18 cellular contexts compared by ENCODE assay signal in the genomic region with DNA sequence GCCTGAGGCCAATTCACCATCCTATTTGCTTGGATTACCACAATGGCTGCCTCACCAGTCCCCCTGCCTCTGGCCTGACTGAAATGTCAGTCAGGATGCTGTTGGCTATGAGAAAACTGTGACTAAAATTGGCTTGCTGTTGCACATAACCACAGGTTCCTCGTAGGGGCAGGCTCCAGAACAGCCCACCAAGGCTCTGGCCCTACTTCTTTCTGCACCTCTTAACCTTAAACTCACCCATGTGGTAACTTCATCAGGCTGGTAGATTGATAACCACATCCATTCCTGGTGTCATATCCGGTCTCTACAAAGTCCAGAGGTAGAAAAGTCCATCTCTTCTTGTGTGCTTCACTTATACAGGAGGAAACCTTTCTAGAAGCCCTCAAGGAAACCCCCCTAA.
DNase-seq lines count a peak whose midpoint lies in the region; ATAC-seq lines count a peak whose summit lies in the region.
"Had no signal": no experiment of that assay in that cellular context is flagged by ENCODE, and none has a peak within 500 bp of the region (broad histone marks: within the 10 kb centered on the region; RNA-seq: fewer than 3 reads in every experiment).

No MANE protein-coding gene starts in this region.

- H3K36me3 ChIP-seq in BLaER1 treated with 17β-estradiol and CSF1 and Interleukin-3, amounts not matched to agents 10 nM and 100 nM, result no peaks in the 10 kb centered on the region
- no peaks in the 10 kb centered on the region for H3K36me3 ChIP-seq in aorta (ENCODE audit: control insufficient read depth in 1 of 2, insufficient read depth in 2 of 2, low read length in 1 of 2)

- peak overlapping the region in 8 of 11 experiments; percentile 10 to 49 (median 38); a peak in 11 of 22 replicates for H3K4me2 ChIP-seq in BLaER1 treated with 17β-estradiol and CSF1 and Interleukin-3, amounts not matched to agents 10 nM and 100 nM

- H3K27ac ChIP-seq in BLaER1 treated with 17β-estradiol and CSF1 and Interleukin-3, amounts not matched to agents 10 nM and 100 nM, result no peak overlapping the region
- no peak overlapping the region for H3K27ac ChIP-seq in aorta (ENCODE audit: low read depth in 1 of 2, low read length in 2 of 2)
- H3K27ac ChIP-seq: GM23248, HL-60 had no signal

- H3K9ac ChIP-seq in BLaER1 treated with 17β-estradiol and CSF1 and Interleukin-3, amounts not matched to agents 10 nM and 100 nM, result no peak overlapping the region
- H3K9ac ChIP-seq: GM23248 had no signal

- intact Hi-C loops in aorta (cut with DNase I), result loop anchor here (10.0 kb wide), 1 partner anchor 211 kb away; no protein-coding TSS in a partner anchor

- peaks cover 0 to 12% (median 9%) of the 10 kb centered on the region in 10 experiments; a peak in 12 of 20 replicates for H3K4me1 ChIP-seq in BLaER1 treated with 17β-estradiol and CSF1 and Interleukin-3, amounts not matched to agents 10 nM and 100 nM
- peaks cover 4 to 5% of the 10 kb centered on the region in 2 donors for H3K4me1 ChIP-seq in aorta (ENCODE audit: control insufficient read depth in 1 of 2, insufficient read depth in 2 of 2, low read length in 2 of 2)

- H3K4me1 Mint-ChIP-seq in T-helper 17 cell (peaks cover 12% of the 10 kb centered on the region), immature natural killer cell (peaks cover 0 to 7% of the 10 kb centered on the region in 2 donors)
- peaks cover 6% of the 10 kb centered on the region for H3K4me1 Mint-ChIP-seq in stimulated activated effector memory CD8-positive, alpha-beta T cell treated with anti-CD3 and anti-CD28 coated beads, Interleukin-12 subunit alpha, Interleukin-12 subunit beta, amount 100 ng/mL, for 72 hours
- H3K4me1 Mint-ChIP-seq: B cell had no signal

- H3K27me3 ChIP-seq in BLaER1 treated with 17β-estradiol and CSF1 and Interleukin-3, amounts not matched to agents 10 nM and 100 nM, result no peaks in the 10 kb centered on the region
- H3K27me3 ChIP-seq in aorta (ENCODE audit: control insufficient read depth in 1 of 2, insufficient read depth in 2 of 2, low read length in 1 of 2), result no peaks in the 10 kb centered on the region

- H3K9me3 ChIP-seq in BLaER1 treated with 17β-estradiol and CSF1 and Interleukin-3, amounts not matched to agents 10 nM and 100 nM (replicated peaks in 1 of 11), result peaks cover 0 to 4% (median 0%) of the 10 kb centered on the region in 11 experiments; a peak in 1 of 22 replicates
- no peaks in the 10 kb centered on the region for H3K9me3 ChIP-seq in T-helper 17 cell (ENCODE audit: control insufficient read depth, low read length, poor library complexity, severe bottlenecking)
- no peaks in the 10 kb centered on the region for H3K9me3 ChIP-seq in aorta (ENCODE audit: control insufficient read depth, low read length)

- DNase-seq in T-helper 17 cell, result no peak
- peak in 1 of 3 donors; percentile 32 for DNase-seq in immature natural killer cell
- no peak for DNase-seq in stimulated activated effector memory CD8-positive, alpha-beta T cell treated with anti-CD3 and anti-CD28 coated beads, Interleukin-12 subunit alpha, Interleukin-12 subunit beta, amount 100 ng/mL, for 72 hours (ENCODE audit: low spot score in 2 of 2)
- no peak for DNase-seq in G401 (ENCODE audit: low spot score)
- no peak for DNase-seq in aorta
- DNase-seq: CD8-positive, alpha-beta T cell; COR-L47; DMS153; DMS79 treated with DMSO at 0.1 percent for 48 hours; EL; GDM1; GM23248; H7 had no signal

- WGBS in aorta, 2 donors, result 67 to 93% methylated on average over 2 of the region's 2 CpGs

- H3K9me3 Mint-ChIP-seq in immature natural killer cell, result no peaks in the 10 kb centered on the region
- no peaks in the 10 kb centered on the region for H3K9me3 Mint-ChIP-seq in stimulated activated effector memory CD8-positive, alpha-beta T cell treated with anti-CD3 and anti-CD28 coated beads, Interleukin-12 subunit alpha, Interleukin-12 subunit beta, amount 100 ng/mL, for 72 hours
- H3K9me3 Mint-ChIP-seq: CD8-positive, alpha-beta T cell had no signal

- in situ Hi-C loops in G401 (cut with HindIII; ENCODE audit: low sequenced_read_pairs), result no loop called here

- H4K20me1 ChIP-seq in BLaER1 treated with 17β-estradiol and CSF1 and Interleukin-3, amounts not matched to agents 10 nM and 100 nM, result no peaks in the 10 kb centered on the region

- H3K4me3 ChIP-seq in BLaER1 treated with 17β-estradiol and CSF1 and Interleukin-3, amounts not matched to agents 10 nM and 100 nM, result no peak overlapping the region
- no peak overlapping the region for H3K4me3 ChIP-seq in aorta (ENCODE audit: low read length in 2 of 2)
- H3K4me3 ChIP-seq: GM23248 had no signal

- no peak for ATAC-seq in T-helper 17 cell
- peak; percentile 39 for ATAC-seq in stimulated activated effector memory CD8-positive, alpha-beta T cell treated with anti-CD3 and anti-CD28 coated beads, Interleukin-12 subunit alpha, Interleukin-12 subunit beta, amount 100 ng/mL, for 72 hours
- ATAC-seq in GM21737 (IDR thresholded peaks at IDR 0.05; ENCODE audit: unreplicated experiment), result no peak
- ATAC-seq in aorta (ENCODE audit: low FRiP score), result no peak
- ATAC-seq: CD8-positive, alpha-beta T cell had no signal

- H3K27ac Mint-ChIP-seq in T-helper 17 cell (peak overlapping the region; percentile 5), immature natural killer cell (peak overlapping the region in 4 of 6 donors; percentile 30 to 72 (median 50))
- no peak overlapping the region for H3K27ac Mint-ChIP-seq in stimulated activated effector memory CD8-positive, alpha-beta T cell treated with anti-CD3 and anti-CD28 coated beads, Interleukin-12 subunit alpha, Interleukin-12 subunit beta, amount 100 ng/mL, for 72 hours
- H3K27ac Mint-ChIP-seq: B cell; CD8-positive, alpha-beta T cell had no signal

- H3K36me3 Mint-ChIP-seq in T-helper 17 cell (ENCODE audit: low read depth) (no peaks in the 10 kb centered on the region), immature natural killer cell (no peaks in the 10 kb centered on the region)
- no peaks in the 10 kb centered on the region for H3K36me3 Mint-ChIP-seq in stimulated activated effector memory CD8-positive, alpha-beta T cell treated with anti-CD3 and anti-CD28 coated beads, Interleukin-12 subunit alpha, Interleukin-12 subunit beta, amount 100 ng/mL, for 72 hours
- H3K36me3 Mint-ChIP-seq: CD14-positive monocyte; CD8-positive, alpha-beta T cell had no signal

- H3K4me3 Mint-ChIP-seq in T-helper 17 cell, result no peak overlapping the region
- peak overlapping the region in 2 of 5 donors; percentile 39 to 62 for H3K4me3 Mint-ChIP-seq in immature natural killer cell
- H3K4me3 Mint-ChIP-seq in stimulated activated effector memory CD8-positive, alpha-beta T cell treated with anti-CD3 and anti-CD28 coated beads, Interleukin-12 subunit alpha, Interleukin-12 subunit beta, amount 100 ng/mL, for 72 hours, result no peak overlapping the region
- H3K4me3 Mint-ChIP-seq: B cell; CD14-positive monocyte; CD8-positive, alpha-beta T cell had no signal

- H3K27me3 Mint-ChIP-seq in T-helper 17 cell, result no peaks in the 10 kb centered on the region
- H3K27me3 Mint-ChIP-seq in immature natural killer cell (ENCODE audit: low read depth in 3 of 3), result peaks cover 1 to 6% (median 3%) of the 10 kb centered on the region in 3 donors
